In the genomic region with DNA sequence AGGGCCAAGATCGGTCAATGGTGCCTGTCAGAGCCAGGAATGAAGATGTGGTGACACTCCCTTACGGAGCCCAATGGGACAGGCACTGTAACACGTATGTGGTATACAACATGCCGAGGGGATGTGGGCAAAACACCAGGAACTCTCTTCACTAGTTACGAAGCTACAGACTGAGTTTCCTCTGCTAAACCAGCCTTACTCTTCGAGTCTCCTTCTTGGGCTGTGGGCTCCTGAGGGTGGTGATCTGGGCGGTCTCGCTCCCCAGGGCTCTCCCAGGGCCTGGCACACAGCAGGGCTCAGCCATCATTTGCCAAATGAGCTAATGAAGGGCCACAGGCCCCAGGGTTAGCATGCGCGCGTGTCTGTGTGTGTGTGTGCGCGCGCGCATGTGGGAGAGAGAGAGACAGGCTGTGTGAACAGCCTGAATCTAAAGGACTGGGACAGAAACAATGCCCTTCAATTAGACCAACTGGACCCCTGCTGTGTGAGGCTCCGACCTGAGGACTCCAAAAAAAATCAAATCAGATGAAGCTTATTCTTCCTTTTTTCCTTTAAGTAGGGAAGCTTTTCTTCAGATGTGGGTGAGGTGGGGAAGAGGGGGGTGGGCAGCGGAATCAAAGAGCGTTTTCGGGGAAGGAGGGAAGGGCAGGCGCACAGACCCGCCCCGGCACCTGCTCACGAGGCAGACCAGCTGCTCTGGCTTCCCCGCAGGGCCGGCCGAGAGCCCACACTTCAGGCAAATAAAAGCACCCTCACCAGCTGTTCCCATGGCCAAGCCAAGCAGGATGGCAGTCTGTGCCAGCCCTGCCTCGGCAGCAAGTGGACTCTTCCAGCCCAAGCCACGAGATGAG, we compare ENCODE assay signal across 10 cellular contexts. TPM values are rescaled to one million over a fixed set of nuclear protein-coding genes. Genes with fewer than 3 reads are reported as not detected.
DNase-seq lines count a peak whose midpoint lies in the region; ATAC-seq lines count a peak whose summit lies in the region.
"Had no signal": no experiment of that assay in that cellular context is flagged by ENCODE, and none has a peak within 500 bp of the region (broad histone marks: within the 10 kb centered on the region; RNA-seq: fewer than 3 reads in every experiment).

No MANE protein-coding gene starts in this region.

- H3K27me3 ChIP-seq in CD4-positive, alpha-beta memory T cell (ENCODE audit: insufficient read depth, low read length): no peaks in the 10 kb centered on the region
- no peaks in the 10 kb centered on the region for H3K27me3 ChIP-seq in SJCRH30
- peaks cover 0 to 90% of the 10 kb centered on the region in 2 experiments for H3K27me3 ChIP-seq in mesenchymal stem cell (ENCODE audit: control insufficient read depth in 1 of 2, insufficient read depth in 1 of 2, low read length in 2 of 2)

- no peak overlapping the region for H3K23ac ChIP-seq in mesenchymal stem cell (ENCODE audit: low read length in 2 of 2)

- H3K4me2 ChIP-seq in mesenchymal stem cell (ENCODE audit: low read length, poor library complexity, severe bottlenecking): no peak overlapping the region

- no peaks in the 10 kb centered on the region for H3K9me3 Mint-ChIP-seq in CD4-positive, alpha-beta memory T cell
- H3K9me3 Mint-ChIP-seq in immature natural killer cell: no peaks in the 10 kb centered on the region

- H3K79me1 ChIP-seq in mesenchymal stem cell (replicated peaks; ENCODE audit: low read length, poor library complexity, severe bottlenecking): peaks cover 3% of the 10 kb centered on the region

- peaks cover 99% of the 10 kb centered on the region for H3K4me1 ChIP-seq in CD4-positive, alpha-beta memory T cell (ENCODE audit: insufficient read depth, low read length)
- H3K4me1 ChIP-seq in SJCRH30 (peaks cover 46% of the 10 kb centered on the region), mesenchymal stem cell (ENCODE audit: control insufficient read depth, insufficient read depth, low read depth, low read length) (peaks cover 23% of the 10 kb centered on the region)

- H3K27ac Mint-ChIP-seq in CD4-positive, alpha-beta memory T cell: peak overlapping the region; percentile 93 to 98 (median 96)
- peak overlapping the region; percentile 97 to 99 (median 98) for H3K27ac Mint-ChIP-seq in immature natural killer cell

- no peak overlapping the region for H2AK5ac ChIP-seq in mesenchymal stem cell (ENCODE audit: low read length, severe bottlenecking)

- peak overlapping the region; percentile 79 for H3K27ac ChIP-seq in CD4-positive, alpha-beta memory T cell (ENCODE audit: low read depth, low read length)
- no peak overlapping the region; the same call in 1 of the 2 replicates for H3K27ac ChIP-seq in SJCRH30
- no peak overlapping the region for H3K27ac ChIP-seq in mesenchymal stem cell (ENCODE audit: low read length, poor library complexity, severe bottlenecking)

- no peak overlapping the region for H4K91ac ChIP-seq in mesenchymal stem cell (ENCODE audit: low read length)

- peaks cover 79 to 100% (median 90%) of the 10 kb centered on the region in 4 donors for H3K4me1 Mint-ChIP-seq in CD4-positive, alpha-beta memory T cell
- peaks cover 99 to 100% of the 10 kb centered on the region in 2 donors for H3K4me1 Mint-ChIP-seq in immature natural killer cell

- H3K36me3 Mint-ChIP-seq in CD4-positive, alpha-beta memory T cell: peaks cover 17 to 48% of the 10 kb centered on the region in 2 donors
- peaks cover 0 to 4% (median 0%) of the 10 kb centered on the region in 3 donors for H3K36me3 Mint-ChIP-seq in immature natural killer cell

- POLR2A ChIA-PET in CD4-positive, alpha-beta memory T cell (lab: Charles Lee; ENCODE audit: partially characterized antibody): interaction anchor here (0.6 to 15.1 kb wide), 19 partner anchors 9 to 314 kb away, joined by 3 to 268 read pairs (median 7); a partner anchor contains a TSS

- no peaks in the 10 kb centered on the region for H3K27me3 Mint-ChIP-seq in CD4-positive, alpha-beta memory T cell
- peaks cover 2 to 21% (median 17%) of the 10 kb centered on the region in 3 donors for H3K27me3 Mint-ChIP-seq in immature natural killer cell (ENCODE audit: low read depth in 3 of 3)

- H3K9ac ChIP-seq in mesenchymal stem cell (ENCODE audit: low read length): no peak overlapping the region

- H2BK15ac ChIP-seq in mesenchymal stem cell (ENCODE audit: low read depth, poor library complexity, severe bottlenecking): no peak overlapping the region

- intact Hi-C loops in CD4-positive, alpha-beta memory T cell (cut with micrococcal nuclease): loop anchor here (2.0 kb wide), 1 partner anchor 14 kb away; no protein-coding TSS in a partner anchor

- no peak overlapping the region for H2BK5ac ChIP-seq in mesenchymal stem cell (ENCODE audit: low read depth, low read length, poor library complexity, severe bottlenecking)

- peak overlapping the region; percentile 75 to 94 (median 84) for H3K4me3 Mint-ChIP-seq in CD4-positive, alpha-beta memory T cell
- peak overlapping the region; percentile 82 to 92 (median 84) for H3K4me3 Mint-ChIP-seq in immature natural killer cell

- H2BK120ac ChIP-seq in mesenchymal stem cell (ENCODE audit: low read depth, low read length): no peak overlapping the region

- ATAC-seq in HG03354 (IDR thresholded peaks at IDR 0.05; ENCODE audit: poor library complexity, severe bottlenecking, unreplicated experiment): no peak
- ATAC-seq: HCT116 had no signal

- CTCF ChIA-PET in CD4-positive, alpha-beta memory T cell (lab: Charles Lee; ENCODE audit: partially characterized antibody): interaction anchor here (1.1 to 5.4 kb wide), 8 partner anchors 19 to 52 kb away, joined by 3 to 39 read pairs (median 7); a partner anchor contains a TSS

- no peak overlapping the region for H2AFZ ChIP-seq in mesenchymal stem cell (ENCODE audit: low read depth, low read length)

- 93% methylated on average over 23 of the region's 28 CpGs for WGBS in mesenchymal stem cell

- H3K36me3 ChIP-seq in CD4-positive, alpha-beta memory T cell (ENCODE audit: insufficient read depth, low read length): peaks cover 19% of the 10 kb centered on the region
- H3K36me3 ChIP-seq in SJCRH30 (no peaks in the 10 kb centered on the region), mesenchymal stem cell (ENCODE audit: control insufficient read depth in 1 of 2, insufficient read depth in 2 of 2, low read depth in 1 of 2, low read length in 2 of 2) (no peaks in the 10 kb centered on the region)

- no peak overlapping the region for H3K18ac ChIP-seq in mesenchymal stem cell (ENCODE audit: low read depth in 1 of 2, low read length in 2 of 2)

- H3K14ac ChIP-seq in mesenchymal stem cell (ENCODE audit: low read length in 2 of 2): no peak overlapping the region

- DNase-seq in CD4-positive, alpha-beta memory T cell: peak; percentile 48 to 73 (median 64)
- DNase-seq in NCI-H1092 treated with DMSO at 0.1 percent for 48 hours (lab: John Stamatoyannopoulos, UW) (peak; percentile 94), SJCRH30 (peak; percentile 73 to 80), immature natural killer cell (peak; percentile 67 to 69 (median 68)), putamen (ENCODE audit: low spot score) (no peak), mesenchymal stem cell (no peak), HCEC 1CT (no peak)
- DNase-seq: NCI-H1048 had no signal

- no peak overlapping the region for H3K4ac ChIP-seq in mesenchymal stem cell (ENCODE audit: low read depth in 1 of 2, low read length in 2 of 2)

- H3K9me3 ChIP-seq in CD4-positive, alpha-beta memory T cell (ENCODE audit: control insufficient read depth in 1 of 2, low read length in 2 of 2): no peaks in the 10 kb centered on the region
- H3K9me3 ChIP-seq in SJCRH30 (replicated peaks): no peaks in the 10 kb centered on the region
- H3K9me3 ChIP-seq in mesenchymal stem cell (ENCODE audit: control insufficient read depth, low read length): no peaks in the 10 kb centered on the region

- H2BK12ac ChIP-seq in mesenchymal stem cell (ENCODE audit: low read length in 2 of 2): no peak overlapping the region

- H3K4me3 ChIP-seq in CD4-positive, alpha-beta memory T cell (ENCODE audit: low read length in 2 of 2): peak overlapping the region in 1 of 2 donors; percentile 33
- no peak overlapping the region for H3K4me3 ChIP-seq in SJCRH30
- no peak overlapping the region for H3K4me3 ChIP-seq in mesenchymal stem cell (ENCODE audit: insufficient read depth in 1 of 2, low read depth in 1 of 2, low read length in 2 of 2)

- no peak overlapping the region for H4K8ac ChIP-seq in mesenchymal stem cell (ENCODE audit: low read length)

RNA-seq across cellular contexts. Expression of a gene that starts 42.5 kb away (rescaled TPM):
- 100 to 1,000 TPM; 272 to 293 TPM for total RNA-seq in CD4-positive, alpha-beta memory T cell
- 10 to 100 TPM; 17.1 to 51.1 TPM for polyA plus RNA-seq in CD4-positive, alpha-beta memory T cell
- total RNA-seq in SJCRH30 (2014; rRNA removed; shearing (Covaris generic)): 8.9 TPM in 2 replicates
- polyA plus RNA-seq in immature natural killer cell: 10 to 100 TPM; 19.5 to 58.2 (median 21.2) TPM
- 0.25 TPM for polyA plus RNA-seq in mesenchymal stem cell (2013, experiment 1 of 2)
- 0.21 TPM for polyA plus RNA-seq in mesenchymal stem cell (2013, experiment 2 of 2)

Comparison
In these comparisons a context has a peak if more than half of its experiments do, and no peak if none do; other contexts are left out.
1. DNase-seq: peak in CD4-positive, alpha-beta memory T cell (5 of 5), NCI-H1092 treated with DMSO at 0.1 percent for 48 hours (single experiment), SJCRH30 (2 of 2) and immature natural killer cell (3 of 3); none in putamen (single experiment), mesenchymal stem cell (single experiment) and HCEC 1CT (single experiment).
2. RNA of a gene that starts 42.5 kb away (total RNA-seq): 272 to 293 TPM in CD4-positive, alpha-beta memory T cell; 8.9 TPM in SJCRH30; every median in the first group is over 10 times any median in the second.